1 cellular context compared by ENCODE assay signal in genomic region chr6:13421425-13422057, GRCh38.
TF ChIP-seq lines count a peak whose summit lies in the region.

No MANE protein-coding gene starts in this region.

TF ChIP-seq in HEK293, 187 proteins besides CTCF, POLR2A, EP300 and RAD21 (continued from another document):
- TF ChIP-seq ZNF645 (tag by site-specific recombination; IDR thresholded peaks at IDR 0.05): no peak
- no peak for TF ChIP-seq BCL11B (tag by site-specific recombination; IDR thresholded peaks at IDR 0.05; ENCODE audit: low read depth)
